1 cellular context compared by ENCODE assay signal in the genomic region with DNA sequence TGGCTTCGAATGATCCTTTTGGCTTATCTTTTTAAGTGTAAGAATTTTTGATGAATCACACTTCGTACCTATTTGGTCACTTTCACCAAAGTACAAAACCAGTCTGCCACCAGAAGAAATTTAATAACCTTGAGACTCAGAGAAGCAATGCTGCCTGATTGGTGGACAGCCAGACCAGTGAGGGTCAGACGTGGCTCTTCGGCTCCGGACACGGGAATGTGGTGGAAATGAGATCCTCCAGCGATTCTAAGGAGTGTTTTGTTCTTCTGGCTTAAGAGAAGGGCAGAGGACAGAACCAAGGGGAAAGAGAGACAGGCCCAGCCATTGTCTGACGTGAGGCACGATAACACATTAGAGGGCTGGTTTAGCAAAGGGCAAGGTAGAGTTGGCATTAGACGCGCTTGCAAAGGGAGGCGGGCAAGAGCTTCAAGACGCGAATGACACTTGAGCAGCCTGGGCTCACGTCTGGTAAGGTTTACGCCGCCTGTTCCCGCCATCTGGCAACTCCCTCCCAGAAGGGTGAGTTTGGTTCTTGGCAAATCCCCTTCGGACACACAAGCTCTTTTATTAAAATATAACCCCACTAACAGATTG.
TF ChIP-seq lines count a peak whose summit lies in the region.

No MANE protein-coding gene starts in this region.

TF ChIP-seq in H1, 55 proteins besides CTCF, POLR2A, EP300 and RAD21 (continued from another document):
- TF ChIP-seq, protein P1, sequence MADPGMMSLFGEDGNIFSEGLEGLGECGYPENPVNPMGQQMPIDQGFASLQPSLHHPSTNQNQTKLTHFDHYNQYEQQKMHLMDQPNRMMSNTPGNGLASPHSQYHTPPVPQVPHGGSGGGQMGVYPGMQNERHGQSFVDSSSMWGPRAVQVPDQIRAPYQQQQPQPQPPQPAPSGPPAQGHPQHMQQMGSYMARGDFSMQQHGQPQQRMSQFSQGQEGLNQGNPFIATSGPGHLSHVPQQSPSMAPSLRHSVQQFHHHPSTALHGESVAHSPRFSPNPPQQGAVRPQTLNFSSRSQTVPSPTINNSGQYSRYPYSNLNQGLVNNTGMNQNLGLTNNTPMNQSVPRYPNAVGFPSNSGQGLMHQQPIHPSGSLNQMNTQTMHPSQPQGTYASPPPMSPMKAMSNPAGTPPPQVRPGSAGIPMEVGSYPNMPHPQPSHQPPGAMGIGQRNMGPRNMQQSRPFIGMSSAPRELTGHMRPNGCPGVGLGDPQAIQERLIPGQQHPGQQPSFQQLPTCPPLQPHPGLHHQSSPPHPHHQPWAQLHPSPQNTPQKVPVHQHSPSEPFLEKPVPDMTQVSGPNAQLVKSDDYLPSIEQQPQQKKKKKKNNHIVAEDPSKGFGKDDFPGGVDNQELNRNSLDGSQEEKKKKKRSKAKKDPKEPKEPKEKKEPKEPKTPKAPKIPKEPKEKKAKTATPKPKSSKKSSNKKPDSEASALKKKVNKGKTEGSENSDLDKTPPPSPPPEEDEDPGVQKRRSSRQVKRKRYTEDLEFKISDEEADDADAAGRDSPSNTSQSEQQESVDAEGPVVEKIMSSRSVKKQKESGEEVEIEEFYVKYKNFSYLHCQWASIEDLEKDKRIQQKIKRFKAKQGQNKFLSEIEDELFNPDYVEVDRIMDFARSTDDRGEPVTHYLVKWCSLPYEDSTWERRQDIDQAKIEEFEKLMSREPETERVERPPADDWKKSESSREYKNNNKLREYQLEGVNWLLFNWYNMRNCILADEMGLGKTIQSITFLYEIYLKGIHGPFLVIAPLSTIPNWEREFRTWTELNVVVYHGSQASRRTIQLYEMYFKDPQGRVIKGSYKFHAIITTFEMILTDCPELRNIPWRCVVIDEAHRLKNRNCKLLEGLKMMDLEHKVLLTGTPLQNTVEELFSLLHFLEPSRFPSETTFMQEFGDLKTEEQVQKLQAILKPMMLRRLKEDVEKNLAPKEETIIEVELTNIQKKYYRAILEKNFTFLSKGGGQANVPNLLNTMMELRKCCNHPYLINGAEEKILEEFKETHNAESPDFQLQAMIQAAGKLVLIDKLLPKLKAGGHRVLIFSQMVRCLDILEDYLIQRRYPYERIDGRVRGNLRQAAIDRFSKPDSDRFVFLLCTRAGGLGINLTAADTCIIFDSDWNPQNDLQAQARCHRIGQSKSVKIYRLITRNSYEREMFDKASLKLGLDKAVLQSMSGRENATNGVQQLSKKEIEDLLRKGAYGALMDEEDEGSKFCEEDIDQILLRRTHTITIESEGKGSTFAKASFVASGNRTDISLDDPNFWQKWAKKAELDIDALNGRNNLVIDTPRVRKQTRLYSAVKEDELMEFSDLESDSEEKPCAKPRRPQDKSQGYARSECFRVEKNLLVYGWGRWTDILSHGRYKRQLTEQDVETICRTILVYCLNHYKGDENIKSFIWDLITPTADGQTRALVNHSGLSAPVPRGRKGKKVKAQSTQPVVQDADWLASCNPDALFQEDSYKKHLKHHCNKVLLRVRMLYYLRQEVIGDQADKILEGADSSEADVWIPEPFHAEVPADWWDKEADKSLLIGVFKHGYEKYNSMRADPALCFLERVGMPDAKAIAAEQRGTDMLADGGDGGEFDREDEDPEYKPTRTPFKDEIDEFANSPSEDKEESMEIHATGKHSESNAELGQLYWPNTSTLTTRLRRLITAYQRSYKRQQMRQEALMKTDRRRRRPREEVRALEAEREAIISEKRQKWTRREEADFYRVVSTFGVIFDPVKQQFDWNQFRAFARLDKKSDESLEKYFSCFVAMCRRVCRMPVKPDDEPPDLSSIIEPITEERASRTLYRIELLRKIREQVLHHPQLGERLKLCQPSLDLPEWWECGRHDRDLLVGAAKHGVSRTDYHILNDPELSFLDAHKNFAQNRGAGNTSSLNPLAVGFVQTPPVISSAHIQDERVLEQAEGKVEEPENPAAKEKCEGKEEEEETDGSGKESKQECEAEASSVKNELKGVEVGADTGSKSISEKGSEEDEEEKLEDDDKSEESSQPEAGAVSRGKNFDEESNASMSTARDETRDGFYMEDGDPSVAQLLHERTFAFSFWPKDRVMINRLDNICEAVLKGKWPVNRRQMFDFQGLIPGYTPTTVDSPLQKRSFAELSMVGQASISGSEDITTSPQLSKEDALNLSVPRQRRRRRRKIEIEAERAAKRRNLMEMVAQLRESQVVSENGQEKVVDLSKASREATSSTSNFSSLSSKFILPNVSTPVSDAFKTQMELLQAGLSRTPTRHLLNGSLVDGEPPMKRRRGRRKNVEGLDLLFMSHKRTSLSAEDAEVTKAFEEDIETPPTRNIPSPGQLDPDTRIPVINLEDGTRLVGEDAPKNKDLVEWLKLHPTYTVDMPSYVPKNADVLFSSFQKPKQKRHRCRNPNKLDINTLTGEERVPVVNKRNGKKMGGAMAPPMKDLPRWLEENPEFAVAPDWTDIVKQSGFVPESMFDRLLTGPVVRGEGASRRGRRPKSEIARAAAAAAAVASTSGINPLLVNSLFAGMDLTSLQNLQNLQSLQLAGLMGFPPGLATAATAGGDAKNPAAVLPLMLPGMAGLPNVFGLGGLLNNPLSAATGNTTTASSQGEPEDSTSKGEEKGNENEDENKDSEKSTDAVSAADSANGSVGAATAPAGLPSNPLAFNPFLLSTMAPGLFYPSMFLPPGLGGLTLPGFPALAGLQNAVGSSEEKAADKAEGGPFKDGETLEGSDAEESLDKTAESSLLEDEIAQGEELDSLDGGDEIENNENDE (IDR thresholded peaks at IDR 0.05; ENCODE audit: insufficient replicate concordance, low read length), result no peak
- TF ChIP-seq KDM4A (IDR thresholded peaks at IDR 0.05; ENCODE audit: low read depth, low read length, severe bottlenecking) (no peak), CREB1 (IDR thresholded peaks at IDR 0.05) (no peak), FOSL1 (IDR thresholded peaks at IDR 0.05; ENCODE audit: insufficient read depth, low read depth, low read length) (no peak), NRF1 (IDR thresholded peaks at IDR 0.05; ENCODE audit: low read depth, low read length) (no peak), CBX8 (IDR thresholded peaks at IDR 0.05; ENCODE audit: borderline replicate concordance, low read depth, low read length) (no peak), POLR2AphosphoS5 (IDR thresholded peaks at IDR 0.05; ENCODE audit: low read depth, low read length) (peak; percentile 81), YY1 (IDR thresholded peaks at IDR 0.05; ENCODE audit: low read depth, low read length) (0 out of 2 replicates have a peak, but pooled peaks have one; percentile 4), HDAC2 (IDR thresholded peaks at IDR 0.05; ENCODE audit: borderline replicate concordance in 1 of 2, low read depth in 2 of 2, low read length in 2 of 2) (no peak), BACH1 (IDR thresholded peaks at IDR 0.05; ENCODE audit: low read length) (no peak), SP1 (IDR thresholded peaks at IDR 0.05; ENCODE audit: low read depth, low read length) (no peak), ASH2L (IDR thresholded peaks at IDR 0.05; ENCODE audit: low read length) (peak; percentile 50)
- TF ChIP-seq, protein P2, sequence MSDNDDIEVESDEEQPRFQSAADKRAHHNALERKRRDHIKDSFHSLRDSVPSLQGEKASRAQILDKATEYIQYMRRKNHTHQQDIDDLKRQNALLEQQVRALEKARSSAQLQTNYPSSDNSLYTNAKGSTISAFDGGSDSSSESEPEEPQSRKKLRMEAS (IDR thresholded peaks at IDR 0.05), result peak; percentile 80
- TF ChIP-seq, protein P3, sequence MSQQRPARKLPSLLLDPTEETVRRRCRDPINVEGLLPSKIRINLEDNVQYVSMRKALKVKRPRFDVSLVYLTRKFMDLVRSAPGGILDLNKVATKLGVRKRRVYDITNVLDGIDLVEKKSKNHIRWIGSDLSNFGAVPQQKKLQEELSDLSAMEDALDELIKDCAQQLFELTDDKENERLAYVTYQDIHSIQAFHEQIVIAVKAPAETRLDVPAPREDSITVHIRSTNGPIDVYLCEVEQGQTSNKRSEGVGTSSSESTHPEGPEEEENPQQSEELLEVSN (IDR thresholded peaks at IDR 0.05), result peak; percentile 95
